ENCODE assay signal across 22 cellular contexts in genomic region chr4:8131826-8132225, GRCh38. TPM values are rescaled to one million over a fixed set of nuclear protein-coding genes. Genes with fewer than 3 reads are reported as not detected.
DNase-seq lines count a peak whose midpoint lies in the region; TF ChIP-seq lines count a peak whose summit lies in the region.
"Had no signal": no experiment of that assay in that cellular context is flagged by ENCODE, and none has a peak within 500 bp of the region (broad histone marks: within the 10 kb centered on the region; RNA-seq: fewer than 3 reads in every experiment).

No MANE protein-coding gene starts in this region.

- H3K27me3 ChIP-seq in BLaER1 (no peaks in the 10 kb centered on the region; the same call in 1 of the 2 replicates), DOHH2 (ENCODE audit: control insufficient read depth, low read length) (no peaks in the 10 kb centered on the region), neuronal stem cell (ENCODE audit: control insufficient read depth in 3 of 3, insufficient read depth in 3 of 3, low read depth in 1 of 3, low read length in 3 of 3) (peaks cover 0 to 40% (median 0%) of the 10 kb centered on the region in 3 experiments), spleen (replicated peaks in 1 of 7) (no peaks in the 10 kb centered on the region)
- H3K27me3 ChIP-seq: BE2C had no signal

- H4K8ac ChIP-seq in neuronal stem cell (ENCODE audit: low read depth, low read length) = no peak overlapping the region

- peak overlapping the region; percentile 32 for H2AK5ac ChIP-seq in neuronal stem cell (ENCODE audit: low read depth, low read length)

- H3K27ac ChIP-seq in BLaER1 = peak overlapping the region; percentile 83
- H3K27ac ChIP-seq in DOHH2 (ENCODE audit: low read depth, low read length) = no peak overlapping the region
- no peak overlapping the region for H3K27ac ChIP-seq in neuronal stem cell (replicated peaks; ENCODE audit: low read length)
- peak overlapping the region in 5 of 8 donors; percentile 67 to 83 (median 80) for H3K27ac ChIP-seq in spleen
- H3K27ac ChIP-seq: A549, C4-2B, GM23248 had no signal

- H2BK15ac ChIP-seq in neuronal stem cell (ENCODE audit: low read length) = no peak overlapping the region

- no CpG with 5 or more reads among the region's 18 CpGs for WGBS in neuronal stem cell (ENCODE audit: extremely low coverage in 2 of 2, insufficient read length in 2 of 2, insufficient replicate concordance in 1 of 2), 2 donors
- WGBS in spleen, 5 donors = 62 to 76% (median 73%) methylated on average over 8 to 18 of the region's 18 CpGs

- H3K23ac ChIP-seq in neuronal stem cell (ENCODE audit: low read depth, low read length, poor library complexity) = peak overlapping the region; percentile 40

- no peak for DNase-seq in neuronal stem cell (ENCODE audit: low spot score)
- no peak for DNase-seq in spleen
- no peak for DNase-seq in globus pallidus (ENCODE audit: low spot score)
- no peak for DNase-seq in stimulated activated CD4-positive, alpha-beta T cell treated with anti-CD3 and anti-CD28 coated beads, Interleukin-15, amount 100 ng/mL, for 24 hours
- no peak for DNase-seq in activated CD4-positive, alpha-beta T cell treated with anti-CD3 and anti-CD28 coated beads for 48 hours
- DNase-seq: 8988T; ACHN; AML-193; BE2C; Caco-2; CD4-positive, CD25-positive, alpha-beta regulatory T cell; CD8-positive, alpha-beta T cell; DMS153; EL; GDM1; GM23248; H9 had no signal

- TF ChIP-seq POLR2A in spleen (IDR thresholded peaks at IDR 0.05) = no peak

- H3K18ac ChIP-seq in neuronal stem cell (ENCODE audit: low read length) = no peak overlapping the region

- H3K4me2 ChIP-seq in BLaER1 (peak overlapping the region; percentile 88), DOHH2 (ENCODE audit: low read length) (peak overlapping the region; percentile 76; the same call in 1 of the 2 replicates), neuronal stem cell (ENCODE audit: insufficient read depth, low read length, poor library complexity, severe bottlenecking) (no peak overlapping the region)
- H3K4me2 ChIP-seq: A549 had no signal

- no peak overlapping the region for H3K4ac ChIP-seq in neuronal stem cell (ENCODE audit: low read length)

- peak overlapping the region; percentile 14; the same call in 1 of the 2 replicates for H3K9ac ChIP-seq in BLaER1
- no peak overlapping the region for H3K9ac ChIP-seq in neuronal stem cell (ENCODE audit: low read depth, low read length, poor library complexity)
- H3K9ac ChIP-seq: GM23248 had no signal

- H4K91ac ChIP-seq in neuronal stem cell (ENCODE audit: low read depth, low read length, poor library complexity) = no peak overlapping the region

- H3F3A ChIP-seq in DOHH2 (ENCODE audit: control insufficient read depth, insufficient read depth) = no peaks in the 10 kb centered on the region

- H3K4me3 ChIP-seq in BLaER1 (0 out of 2 replicates have a peak overlapping the region, but pooled peaks have one; percentile 22), DOHH2 (ENCODE audit: low read length) (no peak overlapping the region), neuronal stem cell (ENCODE audit: low read length in 2 of 2) (no peak overlapping the region), spleen (no peak overlapping the region)
- H3K4me3 ChIP-seq: A549, GM12878, GM23248 had no signal

- H3K9me2 ChIP-seq in DOHH2 (replicated peaks; ENCODE audit: control insufficient read depth, low read length) = no peaks in the 10 kb centered on the region

- H3K14ac ChIP-seq in neuronal stem cell (ENCODE audit: low read length) = peak overlapping the region; percentile 66

- no peaks in the 10 kb centered on the region for H3K79me2 ChIP-seq in DOHH2 (ENCODE audit: control insufficient read depth, low read length)

- intact Hi-C loops in spleen (cut with DNase I; ENCODE audit: low total_unique reads) = no loop called here

- TF ChIP-seq CTCF in DOHH2 (IDR thresholded peaks at IDR 0.05; ENCODE audit: low read depth, low read length, poor library complexity, severe bottlenecking) (no peak), spleen (IDR thresholded peaks at IDR 0.05 in 8 of 11, conservative IDR thresholded peaks at IDR 0.05 in 3 of 11) (no peak)

- H2BK12ac ChIP-seq in neuronal stem cell (ENCODE audit: low read length) = no peak overlapping the region

- H3K36me3 ChIP-seq in BLaER1 = no peaks in the 10 kb centered on the region
- no peaks in the 10 kb centered on the region for H3K36me3 ChIP-seq in DOHH2 (ENCODE audit: control insufficient read depth, low read length)
- no peaks in the 10 kb centered on the region for H3K36me3 ChIP-seq in neuronal stem cell (replicated peaks in 1 of 2; ENCODE audit: control insufficient read depth in 2 of 2, insufficient read depth in 2 of 2, low read length in 2 of 2)
- peaks cover 0 to 10% (median 0%) of the 10 kb centered on the region in 6 donors for H3K36me3 ChIP-seq in spleen
- H3K36me3 ChIP-seq: BE2C had no signal

- H3K4me1 ChIP-seq in BLaER1 (peaks cover 97% of the 10 kb centered on the region), DOHH2 (ENCODE audit: control insufficient read depth, low read length) (peaks cover 28% of the 10 kb centered on the region), neuronal stem cell (ENCODE audit: control insufficient read depth in 2 of 2, insufficient read depth in 1 of 2, low read depth in 1 of 2, low read length in 2 of 2) (peaks cover 8 to 11% of the 10 kb centered on the region in 2 donors), spleen (peaks cover 32 to 97% (median 68%) of the 10 kb centered on the region in 6 donors)
- H3K4me1 ChIP-seq: A549, Caco-2 had no signal

- H2BK5ac ChIP-seq in neuronal stem cell (ENCODE audit: low read length) = no peak overlapping the region

- no peak overlapping the region for H2AFZ ChIP-seq in neuronal stem cell (ENCODE audit: low read length)
- H2AFZ ChIP-seq: GM23248 had no signal

- no peaks in the 10 kb centered on the region for H3K9me3 ChIP-seq in BLaER1
- no peaks in the 10 kb centered on the region for H3K9me3 ChIP-seq in DOHH2 (ENCODE audit: control insufficient read depth, insufficient read depth, low read length)
- H3K9me3 ChIP-seq in neuronal stem cell (replicated peaks in 1 of 2; ENCODE audit: control insufficient read depth in 2 of 2, insufficient read depth in 1 of 2, low read depth in 1 of 2, low read length in 2 of 2) = peaks cover 0 to 2% of the 10 kb centered on the region in 2 donors
- H3K9me3 ChIP-seq in spleen = no peaks in the 10 kb centered on the region
- H3K9me3 ChIP-seq: A549, BE2C, Caco-2 had no signal

- no peak overlapping the region for H2BK120ac ChIP-seq in neuronal stem cell (ENCODE audit: low read depth, low read length)

- H4K20me1 ChIP-seq in BLaER1 (no peaks in the 10 kb centered on the region), DOHH2 (ENCODE audit: control insufficient read depth, insufficient read depth, low read depth, low read length) (no peaks in the 10 kb centered on the region)

- no peaks in the 10 kb centered on the region for H3K79me1 ChIP-seq in neuronal stem cell (ENCODE audit: low read depth, low read length)

RNA-seq across cellular contexts. Expression of gene ABLIM2, which starts 26.8 kb away (rescaled TPM):
- 0.78 TPM for polyA plus RNA-seq in neuronal stem cell (2013, experiment 1 of 2)
- 0.93 TPM for polyA plus RNA-seq in neuronal stem cell (2013, experiment 2 of 2)
- 100 to 1,000 TPM in 4 of 7 donors, 10 to 100 TPM in 3; 41.8 to 127 (median 100) TPM for total RNA-seq in spleen
- polyA plus RNA-seq in spleen = 10 to 100 TPM; 11.8 to 49.8 (median 26.6) TPM
- total RNA-seq: GM23248 had no signal
- polyA plus RNA-seq: GM23248 had no signal

Comparison
In these comparisons a context has a peak if more than half of its experiments do, and no peak if none do; other contexts are left out.
1. H3K27ac ChIP-seq: peak in BLaER1 (single experiment) and spleen (5 of 8); none in DOHH2 (single experiment) and neuronal stem cell (single experiment).